In genomic region chr1:118335372-118335771, GRCh38 we compare ENCODE assay signal across 1 cellular context.
TF ChIP-seq lines count a peak whose summit lies in the region.

No MANE protein-coding gene starts in this region.

TF ChIP-seq in WTC11, 78 proteins besides CTCF, POLR2A, EP300 and RAD21 (continued from another document):
- TF ChIP-seq ARID4B (CRISPR knock-in tag; IDR thresholded peaks at IDR 0.05; ENCODE audit: borderline replicate concordance) (no peak), OVOL2 (CRISPR knock-in tag; IDR thresholded peaks at IDR 0.05; ENCODE audit: borderline replicate concordance) (no peak), NR2C2 (CRISPR knock-in tag; IDR thresholded peaks at IDR 0.05) (no peak), HMGXB4 (CRISPR knock-in tag; IDR thresholded peaks at IDR 0.05) (no peak)
